28 cellular contexts compared by ENCODE assay signal in the genomic region with DNA sequence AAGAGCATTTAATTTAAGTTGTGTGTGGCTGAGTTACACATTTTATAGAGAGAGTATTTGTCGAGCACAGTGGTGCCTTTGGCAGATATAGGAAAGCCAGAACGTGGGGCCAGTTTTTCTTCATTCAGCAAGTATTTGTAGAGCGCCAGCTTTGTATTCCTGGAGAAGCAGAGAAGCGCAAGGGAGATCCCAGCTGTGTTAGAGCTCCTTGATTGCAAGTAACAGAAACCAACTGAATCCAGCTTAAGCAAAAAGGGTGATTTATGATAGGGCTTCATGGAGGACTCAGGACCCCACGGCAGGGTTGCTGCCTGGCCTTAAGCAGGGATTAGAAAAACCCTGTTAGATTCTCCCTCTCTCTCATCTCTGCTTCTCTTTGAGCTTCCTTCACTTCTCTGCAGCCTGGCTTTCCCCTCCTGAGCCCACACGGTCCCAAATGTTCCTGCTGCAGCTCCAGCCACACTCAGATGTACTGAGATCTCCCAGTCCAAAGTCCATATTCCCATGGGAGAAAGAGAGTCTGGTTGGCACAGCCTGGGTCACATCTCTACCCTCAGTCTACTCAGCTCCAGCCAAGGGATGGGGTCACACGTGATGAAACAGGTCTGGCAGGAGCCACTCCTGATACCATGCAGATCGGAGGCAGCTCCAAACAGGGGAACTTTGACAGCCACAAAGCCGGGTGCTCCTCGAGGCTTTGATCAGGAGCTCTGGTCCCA. TPM values are rescaled to one million over a fixed set of nuclear protein-coding genes. Genes with fewer than 3 reads are reported as not detected.
DNase-seq lines count a peak whose midpoint lies in the region; FAIRE-seq and TF ChIP-seq lines count a peak whose summit lies in the region.
"Had no signal": no experiment of that assay in that cellular context is flagged by ENCODE, and none has a peak within 500 bp of the region (broad histone marks: within the 10 kb centered on the region; RNA-seq: fewer than 3 reads in every experiment).

No MANE protein-coding gene starts in this region.

- CTCF ChIA-PET in RWPE1 (lab: Yijun Ruan, JAX), result interaction anchor here (0.6 kb wide), 1 partner anchor 50 kb away, joined by 4 read pairs; no protein-coding TSS in a partner anchor

- peaks cover 45% of the 10 kb centered on the region for H3K4me1 Mint-ChIP-seq in chondrocyte (ENCODE audit: low read depth)
- H3K4me1 Mint-ChIP-seq: activated naive CD8-positive, alpha-beta T cell treated with anti-CD3 and anti-CD28 coated beads for 36 hours; activated T-helper 17 cell treated with anti-CD3 and anti-CD28 coated beads, Interleukin-2, amount 50 U/mL, for 72 hours had no signal

- H3K27ac ChIP-seq in RWPE1, result peak overlapping the region; percentile 11; the same call in 1 of the 2 replicates
- H3K27ac ChIP-seq in skeletal muscle tissue (ENCODE audit: low read depth, low read length), result no peak overlapping the region
- H3K27ac ChIP-seq: 22Rv1, foreskin keratinocyte had no signal

- H3K4me3 ChIP-seq in skeletal muscle tissue (ENCODE audit: low read length in 3 of 3), result no peak overlapping the region
- H3K4me3 ChIP-seq: heart right ventricle had no signal

- POLR2A ChIA-PET in RWPE1 (lab: Yijun Ruan, JAX; ENCODE audit: low non-redundant PET), result interaction anchor here (1.1 kb wide), 1 partner anchor 16 kb away, joined by 3 read pairs; a partner anchor contains a TSS

- H3K27me3 Mint-ChIP-seq in chondrocyte (ENCODE audit: low read depth), result no peaks in the 10 kb centered on the region
- H3K27me3 Mint-ChIP-seq: activated naive CD8-positive, alpha-beta T cell treated with anti-CD3 and anti-CD28 coated beads for 36 hours had no signal

- H3K9ac ChIP-seq in skeletal muscle tissue (ENCODE audit: low read depth in 1 of 3, low read length in 3 of 3), result peak overlapping the region in 2 of 3 donors; percentile 15 to 16

- H3K27me3 ChIP-seq in skeletal muscle tissue (ENCODE audit: control insufficient read depth in 3 of 3, insufficient read depth in 3 of 3, low read length in 3 of 3), result no peaks in the 10 kb centered on the region
- H3K27me3 ChIP-seq: foreskin keratinocyte, heart right ventricle had no signal

- no peaks in the 10 kb centered on the region for H3K9me3 ChIP-seq in skeletal muscle tissue (ENCODE audit: control insufficient read depth in 3 of 3, low read length in 3 of 3)
- H3K9me3 ChIP-seq: heart right ventricle had no signal

- peak; percentile 60 for DNase-seq in DMS53 (lab: John Stamatoyannopoulos, UW)
- no peak for DNase-seq in DMS53 treated with DMSO at 0.1 percent for 48 hours (lab: John Stamatoyannopoulos, UW; ENCODE audit: unreplicated experiment)
- no peak for DNase-seq in RWPE1 (ENCODE audit: low spot score)
- DNase-seq in left kidney (ENCODE audit: low read depth, low spot score), result peak; percentile 73
- DNase-seq in RCC 7860 (ENCODE audit: low spot score), result no peak
- no peak for DNase-seq in activated CD4-positive, CD25-positive, alpha-beta regulatory T cell treated with anti-CD3 and anti-CD28 coated beads, Interleukin-2, amount 50 U/mL, for 72 hours
- DNase-seq in chondrocyte (ENCODE audit: low spot score), result no peak
- DNase-seq: activated CD4-positive, alpha-beta T cell treated with anti-CD3 and anti-CD28 coated beads, Interleukin-2, amount 50 U/mL, for 48 hours; activated CD8-positive, alpha-beta memory T cell treated with anti-CD3 and anti-CD28 coated beads, Interleukin-2, amount 50 U/mL, for 48 hours; activated naive CD8-positive, alpha-beta T cell treated with anti-CD3 and anti-CD28 coated beads for 36 hours; CD4-positive, alpha-beta memory T cell; DMS 273 treated with DMSO at 0.1 percent for 48 hours; foreskin keratinocyte; GDM1; heart right ventricle; mesendoderm; MM.1S; NCI-H1436; NCI-H69; retina; stimulated activated CD4-positive, alpha-beta T cell treated with anti-CD3 and anti-CD28 coated beads, Interleukin-12 subunit alpha, Interleukin-12 subunit beta, amount 100 ng/mL, for 4 hours; stimulated activated CD4-positive, alpha-beta T cell treated with anti-CD3 and anti-CD28 coated beads, Interleukin-4, amount 100 ng/mL, for 4 hours; stimulated activated naive CD4-positive, alpha-beta T cell treated with Interleukin-2 at 50 U/mL for 16 hours had no signal

- H3K36me3 Mint-ChIP-seq in chondrocyte (ENCODE audit: low read depth), result no peaks in the 10 kb centered on the region
- H3K36me3 Mint-ChIP-seq: activated naive CD8-positive, alpha-beta T cell treated with anti-CD3 and anti-CD28 coated beads for 36 hours; CD4-positive, alpha-beta memory T cell had no signal

- H3K4me3 Mint-ChIP-seq in chondrocyte (ENCODE audit: unreplicated experiment), result no peak overlapping the region
- H3K4me3 Mint-ChIP-seq: activated naive CD8-positive, alpha-beta T cell treated with anti-CD3 and anti-CD28 coated beads for 36 hours; activated T-helper 17 cell treated with anti-CD3 and anti-CD28 coated beads, Interleukin-2, amount 50 U/mL, for 72 hours; CD4-positive, alpha-beta memory T cell; central memory CD8-positive, alpha-beta T cell had no signal

- TF ChIP-seq CTCF in RWPE1 (conservative IDR thresholded peaks at IDR 0.05; ENCODE audit: low read depth), result no peak
- TF ChIP-seq CTCF in chondrocyte (IDR thresholded peaks at IDR 0.05), result no peak

- H3K9me3 Mint-ChIP-seq in chondrocyte (ENCODE audit: low read depth), result no peaks in the 10 kb centered on the region
- H3K9me3 Mint-ChIP-seq: activated naive CD8-positive, alpha-beta T cell treated with anti-CD3 and anti-CD28 coated beads for 36 hours; activated T-helper 17 cell treated with anti-CD3 and anti-CD28 coated beads, Interleukin-2, amount 50 U/mL, for 72 hours; CD4-positive, alpha-beta memory T cell; central memory CD8-positive, alpha-beta T cell had no signal

- H3K36me3 ChIP-seq in skeletal muscle tissue (ENCODE audit: control insufficient read depth in 3 of 3, insufficient read depth in 3 of 3, low read length in 3 of 3), result no peaks in the 10 kb centered on the region
- H3K36me3 ChIP-seq: heart right ventricle had no signal

- peaks cover 43 to 84% (median 76%) of the 10 kb centered on the region in 3 donors for H3K4me1 ChIP-seq in skeletal muscle tissue (ENCODE audit: control insufficient read depth in 3 of 3, insufficient read depth in 3 of 3, low read length in 3 of 3)

- FAIRE-seq in RCC 7860 (lab: Jason Lieb, UNC), result no peak

- no peak overlapping the region for H3K27ac Mint-ChIP-seq in chondrocyte (ENCODE audit: unreplicated experiment)
- H3K27ac Mint-ChIP-seq: activated naive CD8-positive, alpha-beta T cell treated with anti-CD3 and anti-CD28 coated beads for 36 hours; activated T-helper 17 cell treated with anti-CD3 and anti-CD28 coated beads, Interleukin-2, amount 50 U/mL, for 72 hours; CD4-positive, alpha-beta memory T cell had no signal

RNA-seq across cellular contexts. Expression of a gene that starts 16.7 kb away (rescaled TPM):
- 8.4 TPM for total RNA-seq in skeletal muscle tissue
- total RNA-seq in chondrocyte, result 29.3 to 38.2 TPM (median 38.2 TPM) in 3 replicates

RNA-seq across cellular contexts. Expression of a gene that starts 17.2 kb away (rescaled TPM):
- total RNA-seq in skeletal muscle tissue (47.0 TPM), chondrocyte (63.4 to 80.2 TPM (median 66.6 TPM) in 3 replicates)

RNA-seq across cellular contexts. Expression of a gene that starts 57.2 kb away (rescaled TPM):
- total RNA-seq in skeletal muscle tissue (8.9 TPM), chondrocyte (0.46 to 0.60 TPM (median 0.54 TPM) in 3 replicates)
- total RNA-seq: activated naive CD8-positive, alpha-beta T cell treated with anti-CD3 and anti-CD28 coated beads for 36 hours; activated T-helper 17 cell treated with anti-CD3 and anti-CD28 coated beads, Interleukin-2, amount 50 U/mL, for 72 hours; CD4-positive, alpha-beta memory T cell; osteocyte had no signal

Comparison
In these comparisons a context has a peak if more than half of its experiments do, and no peak if none do; other contexts are left out.
1. DNase-seq: peak in DMS53 (single experiment) and left kidney (single experiment); none in DMS53 treated with DMSO at 0.1 percent for 48 hours (single experiment), RWPE1 (single experiment), RCC 7860 (single experiment), activated CD4-positive, CD25-positive, alpha-beta regulatory T cell treated with anti-CD3 and anti-CD28 coated beads, Interleukin-2, amount 50 U/mL, for 72 hours (single experiment) and chondrocyte (single experiment).